1 cellular context compared by ENCODE assay signal in the genomic region with DNA sequence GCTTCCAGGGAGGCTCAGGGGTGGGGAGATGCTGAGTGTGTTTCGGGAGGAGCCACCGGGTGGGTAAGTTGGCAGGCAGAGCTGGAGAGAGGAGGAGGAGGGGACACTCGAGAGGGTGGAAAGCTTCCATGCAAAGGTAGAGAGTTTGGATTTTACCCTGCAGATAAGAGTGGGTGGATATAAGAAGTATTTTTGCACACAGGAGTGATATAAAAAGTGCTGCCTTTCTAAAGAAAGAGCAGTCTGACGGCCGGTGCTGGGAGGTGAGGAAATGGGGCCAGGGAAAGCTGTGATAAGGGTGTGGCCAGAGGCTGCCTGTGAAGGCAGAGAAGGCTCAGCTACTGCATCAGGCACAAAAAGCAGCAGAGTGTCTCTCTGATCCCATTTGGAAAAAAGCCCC.
TF ChIP-seq lines count a peak whose summit lies in the region.

No MANE protein-coding gene starts in this region.

TF ChIP-seq in GM23338, 12 proteins besides CTCF, POLR2A, EP300 and RAD21 (continued from another document):
- TF ChIP-seq, protein P1, sequence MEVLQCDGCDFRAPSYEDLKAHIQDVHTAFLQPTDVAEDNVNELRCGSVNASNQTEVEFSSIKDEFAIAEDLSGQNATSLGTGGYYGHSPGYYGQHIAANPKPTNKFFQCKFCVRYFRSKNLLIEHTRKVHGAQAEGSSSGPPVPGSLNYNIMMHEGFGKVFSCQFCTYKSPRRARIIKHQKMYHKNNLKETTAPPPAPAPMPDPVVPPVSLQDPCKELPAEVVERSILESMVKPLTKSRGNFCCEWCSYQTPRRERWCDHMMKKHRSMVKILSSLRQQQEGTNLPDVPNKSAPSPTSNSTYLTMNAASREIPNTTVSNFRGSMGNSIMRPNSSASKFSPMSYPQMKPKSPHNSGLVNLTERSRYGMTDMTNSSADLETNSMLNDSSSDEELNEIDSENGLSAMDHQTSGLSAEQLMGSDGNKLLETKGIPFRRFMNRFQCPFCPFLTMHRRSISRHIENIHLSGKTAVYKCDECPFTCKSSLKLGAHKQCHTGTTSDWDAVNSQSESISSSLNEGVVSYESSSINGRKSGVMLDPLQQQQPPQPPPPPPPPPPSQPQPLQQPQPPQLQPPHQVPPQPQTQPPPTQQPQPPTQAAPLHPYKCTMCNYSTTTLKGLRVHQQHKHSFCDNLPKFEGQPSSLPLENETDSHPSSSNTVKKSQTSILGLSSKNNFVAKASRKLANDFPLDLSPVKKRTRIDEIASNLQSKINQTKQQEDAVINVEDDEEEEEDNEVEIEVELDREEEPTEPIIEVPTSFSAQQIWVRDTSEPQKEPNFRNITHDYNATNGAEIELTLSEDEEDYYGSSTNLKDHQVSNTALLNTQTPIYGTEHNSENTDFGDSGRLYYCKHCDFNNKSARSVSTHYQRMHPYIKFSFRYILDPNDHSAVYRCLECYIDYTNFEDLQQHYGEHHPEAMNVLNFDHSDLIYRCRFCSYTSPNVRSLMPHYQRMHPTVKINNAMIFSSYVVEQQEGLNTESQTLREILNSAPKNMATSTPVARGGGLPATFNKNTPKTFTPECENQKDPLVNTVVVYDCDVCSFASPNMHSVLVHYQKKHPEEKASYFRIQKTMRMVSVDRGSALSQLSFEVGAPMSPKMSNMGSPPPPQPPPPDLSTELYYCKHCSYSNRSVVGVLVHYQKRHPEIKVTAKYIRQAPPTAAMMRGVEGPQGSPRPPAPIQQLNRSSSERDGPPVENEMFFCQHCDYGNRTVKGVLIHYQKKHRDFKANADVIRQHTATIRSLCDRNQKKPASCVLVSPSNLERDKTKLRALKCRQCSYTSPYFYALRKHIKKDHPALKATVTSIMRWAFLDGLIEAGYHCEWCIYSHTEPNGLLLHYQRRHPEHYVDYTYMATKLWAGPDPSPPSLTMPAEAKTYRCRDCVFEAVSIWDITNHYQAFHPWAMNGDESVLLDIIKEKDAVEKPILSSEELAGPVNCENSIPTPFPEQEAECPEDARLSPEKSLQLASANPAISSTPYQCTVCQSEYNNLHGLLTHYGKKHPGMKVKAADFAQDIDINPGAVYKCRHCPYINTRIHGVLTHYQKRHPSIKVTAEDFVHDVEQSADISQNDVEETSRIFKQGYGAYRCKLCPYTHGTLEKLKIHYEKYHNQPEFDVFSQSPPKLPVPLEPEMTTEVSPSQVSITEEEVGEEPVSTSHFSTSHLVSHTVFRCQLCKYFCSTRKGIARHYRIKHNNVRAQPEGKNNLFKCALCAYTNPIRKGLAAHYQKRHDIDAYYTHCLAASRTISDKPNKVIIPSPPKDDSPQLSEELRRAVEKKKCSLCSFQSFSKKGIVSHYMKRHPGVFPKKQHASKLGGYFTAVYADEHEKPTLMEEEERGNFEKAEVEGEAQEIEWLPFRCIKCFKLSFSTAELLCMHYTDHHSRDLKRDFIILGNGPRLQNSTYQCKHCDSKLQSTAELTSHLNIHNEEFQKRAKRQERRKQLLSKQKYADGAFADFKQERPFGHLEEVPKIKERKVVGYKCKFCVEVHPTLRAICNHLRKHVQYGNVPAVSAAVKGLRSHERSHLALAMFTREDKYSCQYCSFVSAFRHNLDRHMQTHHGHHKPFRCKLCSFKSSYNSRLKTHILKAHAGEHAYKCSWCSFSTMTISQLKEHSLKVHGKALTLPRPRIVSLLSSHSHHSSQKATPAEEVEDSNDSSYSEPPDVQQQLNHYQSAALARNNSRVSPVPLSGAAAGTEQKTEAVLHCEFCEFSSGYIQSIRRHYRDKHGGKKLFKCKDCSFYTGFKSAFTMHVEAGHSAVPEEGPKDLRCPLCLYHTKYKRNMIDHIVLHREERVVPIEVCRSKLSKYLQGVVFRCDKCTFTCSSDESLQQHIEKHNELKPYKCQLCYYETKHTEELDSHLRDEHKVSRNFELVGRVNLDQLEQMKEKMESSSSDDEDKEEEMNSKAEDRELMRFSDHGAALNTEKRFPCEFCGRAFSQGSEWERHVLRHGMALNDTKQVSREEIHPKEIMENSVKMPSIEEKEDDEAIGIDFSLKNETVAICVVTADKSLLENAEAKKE (CRISPR knock-in tag; IDR thresholded peaks at IDR 0.05) = no peak
- TF ChIP-seq NANOG (IDR thresholded peaks at IDR 0.05; ENCODE audit: borderline replicate concordance) = no peak
